9 cellular contexts compared by ENCODE assay signal in genomic region chr19:14116918-14117578, GRCh38. TPM values are rescaled to one million over a fixed set of nuclear protein-coding genes. Genes with fewer than 3 reads are reported as not detected.
A peak's percentile ranks its signal among the peaks of the same experiment; 100 is the strongest.
DNase-seq lines count a peak whose midpoint lies in the region; ATAC-seq, FAIRE-seq and TF ChIP-seq lines count a peak whose summit lies in the region.
"Had no signal": no experiment of that assay in that cellular context is flagged by ENCODE, and none has a peak within 500 bp of the region (broad histone marks: within the 10 kb centered on the region; RNA-seq: fewer than 3 reads in every experiment).

No MANE protein-coding gene starts in this region.

- H3K9me3 Mint-ChIP-seq in mesothelial cell of epicardium: no peaks in the 10 kb centered on the region

- H3K4me3 Mint-ChIP-seq in mesothelial cell of epicardium: peak overlapping the region; percentile 87

- peak overlapping the region; percentile 72 for H3K27ac Mint-ChIP-seq in mesothelial cell of epicardium

- H3K4me1 ChIP-seq in A549 (peaks cover 31% of the 10 kb centered on the region), PC-3 (ENCODE audit: insufficient read depth, low read length) (peaks cover 17% of the 10 kb centered on the region), uterus (peaks cover 11 to 34% of the 10 kb centered on the region in 2 donors)

- H3K27me3 Mint-ChIP-seq in mesothelial cell of epicardium (ENCODE audit: low read depth): no peaks in the 10 kb centered on the region

- no peaks in the 10 kb centered on the region for H3K27me3 ChIP-seq in PC-3 (ENCODE audit: low read length)
- H3K27me3 ChIP-seq in uterus: no peaks in the 10 kb centered on the region

- FAIRE-seq in A549 (lab: Jason Lieb, UNC): no peak

- no peaks in the 10 kb centered on the region for H3K9me3 ChIP-seq in A549
- H3K9me3 ChIP-seq in PC-3 (ENCODE audit: low read length): no peaks in the 10 kb centered on the region
- no peaks in the 10 kb centered on the region for H3K9me3 ChIP-seq in uterus

- H3K4me2 ChIP-seq in A549: peak overlapping the region; percentile 96
- peak overlapping the region; percentile 92 for H3K4me2 ChIP-seq in PC-3 (ENCODE audit: low read length)

- peaks cover 11% of the 10 kb centered on the region for H3F3A ChIP-seq in PC-3 (ENCODE audit: low read length, unreplicated experiment)

- H3K9me2 ChIP-seq in PC-3 (replicated peaks; ENCODE audit: low read length): no peaks in the 10 kb centered on the region

- no peak for TF ChIP-seq RAD21 in A549 (conservative IDR thresholded peaks at IDR 0.05 in 1 of 2, IDR thresholded peaks at IDR 0.05 in 1 of 2)

- peak overlapping the region; percentile 74 to 91 for H3K27ac ChIP-seq in A549
- H3K27ac ChIP-seq in PC-3 (ENCODE audit: low read length): no peak overlapping the region
- H3K27ac ChIP-seq in uterus: peak overlapping the region; percentile 83 to 90

- H3K79me2 ChIP-seq in PC-3 (ENCODE audit: low read length): peaks cover 32% of the 10 kb centered on the region

- peak overlapping the region; percentile 42 for H2AFZ ChIP-seq in PC-3 (ENCODE audit: low read length)

- intact Hi-C loops in PC-3 (cut with micrococcal nuclease): no loop called here
- intact Hi-C loops in uterus (cut with DNase I; ENCODE audit: low total_unique reads): no loop called here

- TF ChIP-seq CTCF in A549 (IDR thresholded peaks at IDR 0.05) (no peak), PC-3 (conservative IDR thresholded peaks at IDR 0.05; ENCODE audit: low read depth, low read length) (no peak), choroid plexus epithelial cell (conservative IDR thresholded peaks at IDR 0.05; ENCODE audit: low read depth, low read length) (no peak), mesothelial cell of epicardium (IDR thresholded peaks at IDR 0.05; ENCODE audit: unreplicated experiment) (no peak), uterus (IDR thresholded peaks at IDR 0.05) (no peak)

- H3K36me3 ChIP-seq in PC-3 (ENCODE audit: low read depth, low read length): peaks cover 4% of the 10 kb centered on the region; the same call in 1 of the 2 replicates
- H3K36me3 ChIP-seq in uterus: no peaks in the 10 kb centered on the region

- peak overlapping the region; percentile 60 for H3K9ac ChIP-seq in PC-3 (ENCODE audit: low read length)

- peaks cover 35% of the 10 kb centered on the region for H3K4me1 Mint-ChIP-seq in mesothelial cell of epicardium

- peak overlapping the region; percentile 75 for H3K4me3 ChIP-seq in A549
- peak overlapping the region; percentile 78 for H3K4me3 ChIP-seq in PC-3 (ENCODE audit: low read length)
- peak overlapping the region; percentile 80 for H3K4me3 ChIP-seq in choroid plexus epithelial cell (ENCODE audit: low read depth, low read length)
- peak overlapping the region; percentile 98 for H3K4me3 ChIP-seq in uterus

- no TSS peak for BruUV-seq in PC-3 (replicated peaks; lab: Mats Ljungman, UMichigan)

- WGBS in A549 (ENCODE audit: missing lambda C conversion rate): 2% methylated on average over 6 of the region's 33 CpGs

- H3K36me3 Mint-ChIP-seq in mesothelial cell of epicardium: no peaks in the 10 kb centered on the region

- TF ChIP-seq POLR2A in A549 (IDR thresholded peaks at IDR 0.05; ENCODE audit: low read length) (no peak), uterus (IDR thresholded peaks at IDR 0.05) (no peak)

- ATAC-seq in A549 (peak in 1 of 2 experiments; percentile 26; a peak in 3 of 6 replicates), GM21526 (IDR thresholded peaks at IDR 0.05; ENCODE audit: low FRiP score, unreplicated experiment) (peak; percentile 5), PC-3 (peak; percentile 1)

- H4K20me1 ChIP-seq in PC-3 (ENCODE audit: low read length): no peaks in the 10 kb centered on the region

- DNase-seq in A549 (ENCODE audit: low read depth in 1 of 2, low spot score in 1 of 2) (no peak), PC-3 (no peak), choroid plexus epithelial cell (ENCODE audit: low read depth) (no peak), mesothelial cell of epicardium (ENCODE audit: low spot score in 2 of 2, unreplicated experiment in 2 of 2) (no peak), uterus (peak; percentile 50 to 61), NCI-H187 treated with DMSO at 0.1 percent for 48 hours (lab: John Stamatoyannopoulos, UW) (no peak), NCI-H2029 treated with DMSO at 0.1 percent for 48 hours (lab: John Stamatoyannopoulos, UW) (no peak)

- TF ChIP-seq EP300 in A549 (IDR thresholded peaks at IDR 0.05): no peak

- CTCF ChIA-PET in A549 (lab: Yijun Ruan, JAX) (interaction anchor here (1.0 to 4.2 kb wide), 3 partner anchors 19 to 22 kb away, joined by 4 to 25 read pairs (median 18); partner anchors contain the start of gene ASF1B), PC-3 (lab: Charles Lee) (interaction anchor here (1.1 kb wide), 1 partner anchor 20 kb away, joined by 10 read pairs; the partner anchor contains the start of gene ASF1B)

- POLR2A ChIA-PET in A549 (lab: Yijun Ruan, JAX) (interaction anchor here (1.3 kb wide), 1 partner anchor 20 kb away, joined by 8 read pairs; the partner anchor contains the start of gene ASF1B), PC-3 (lab: Charles Lee; ENCODE audit: unreplicated experiment) (interaction anchor here (0.6 to 1.0 kb wide), 3 partner anchors 19 to 280 kb away, joined by 3 to 6 read pairs (median 4); partner anchors contain the start of gene ASF1B)

TF ChIP-seq in A549, 52 proteins besides CTCF, POLR2A, EP300 and RAD21 (continues in another document):
- TF ChIP-seq JUNB (IDR thresholded peaks at IDR 0.05) (no peak), KDM5A (IDR thresholded peaks at IDR 0.05) (no peak), EHMT2 (IDR thresholded peaks at IDR 0.05; ENCODE audit: low read depth) (no peak), ZNF302 (CRISPR knock-in tag; IDR thresholded peaks at IDR 0.05) (no peak), CHD2 (IDR thresholded peaks at IDR 0.05; ENCODE audit: low read length, partially characterized antibody) (no peak), HES2 (IDR thresholded peaks at IDR 0.05) (no peak), ZSCAN20 (CRISPR knock-in tag; IDR thresholded peaks at IDR 0.05) (no peak), TFCP2L1 (CRISPR knock-in tag; IDR thresholded peaks at IDR 0.05) (no peak), RNF2 (IDR thresholded peaks at IDR 0.05; ENCODE audit: borderline replicate concordance, low read depth) (no peak), MAZ (IDR thresholded peaks at IDR 0.05; ENCODE audit: borderline replicate concordance, low read depth, low read length) (no peak)

RNA-seq across cellular contexts. Expression of gene PRKACA, which starts 0.5 kb away (rescaled TPM):
- polyA plus RNA-seq in A549 (2011; rRNA removed): 10.0 and 12.0 TPM in 2 replicates
- 38.9 and 48.9 TPM in 2 replicates for polyA plus RNA-seq in A549 (2012; cell fraction: cytosol; rRNA removed)
- polyA plus RNA-seq in A549 (2012; cell fraction: nucleus; rRNA removed): 28.2 and 29.9 TPM in 2 replicates
- 40.9 to 46.2 TPM (median 41.1 TPM) in 3 replicates for polyA plus RNA-seq in A549 (2017; fragmentation: RNase III; extraction: RNeasy Plus Mini Kit Qiagen cat#74134 plus additional on column Dnase treatment)
- 13.2 and 16.0 TPM in 2 replicates for polyA minus RNA-seq in A549 (2011; rRNA and poly(A)+ RNA removed)
- total RNA-seq in PC-3 (2014; rRNA removed): 50.2 and 72.9 TPM in 2 replicates
- total RNA-seq in mesothelial cell of epicardium: 80.9 to 87.7 TPM (median 82.9 TPM) in 3 replicates
- 100 to 1,000 TPM in 1 of 4 donors, 10 to 100 TPM in 2, 1 to 10 TPM in 1; 4.9 to 135 (median 74.2) TPM for total RNA-seq in uterus

RNA-seq across cellular contexts. Expression of gene ASF1B, which starts 19.3 kb away (rescaled TPM):
- 12.1 and 17.1 TPM in 2 replicates for polyA plus RNA-seq in A549 (2011; rRNA removed)
- 39.6 and 47.6 TPM in 2 replicates for polyA plus RNA-seq in A549 (2012; cell fraction: cytosol; rRNA removed)
- polyA plus RNA-seq in A549 (2012; cell fraction: nucleus; rRNA removed): 40.9 and 42.2 TPM in 2 replicates
- polyA plus RNA-seq in A549 (2017; fragmentation: RNase III; extraction: RNeasy Plus Mini Kit Qiagen cat#74134 plus additional on column Dnase treatment): 37.8 to 46.2 TPM (median 42.1 TPM) in 3 replicates
- polyA minus RNA-seq in A549 (2011; rRNA and poly(A)+ RNA removed): 15.5 and 16.2 TPM in 2 replicates
- total RNA-seq in PC-3 (2014; rRNA removed): 71.2 and 84.7 TPM in 2 replicates
- total RNA-seq in mesothelial cell of epicardium: 6.3 to 8.9 TPM (median 8.4 TPM) in 3 replicates
- 10 to 100 TPM in 1 of 4 donors, not detected in 3; 16.7 TPM for total RNA-seq in uterus

RNA-seq across cellular contexts. Expression of gene SAMD1, which starts 26.5 kb away (rescaled TPM):
- polyA plus RNA-seq in A549 (2011; rRNA removed): 7.7 and 8.4 TPM in 2 replicates
- polyA plus RNA-seq in A549 (2012; cell fraction: cytosol; rRNA removed): 24.3 and 27.6 TPM in 2 replicates
- 30.5 and 32.3 TPM in 2 replicates for polyA plus RNA-seq in A549 (2012; cell fraction: nucleus; rRNA removed)
- polyA plus RNA-seq in A549 (2017; fragmentation: RNase III; extraction: RNeasy Plus Mini Kit Qiagen cat#74134 plus additional on column Dnase treatment): 26.9 to 30.8 TPM (median 28.9 TPM) in 3 replicates
- 6.9 and 9.4 TPM in 2 replicates for polyA minus RNA-seq in A549 (2011; rRNA and poly(A)+ RNA removed)
- 62.2 and 90.5 TPM in 2 replicates for total RNA-seq in PC-3 (2014; rRNA removed)
- 67.8 to 74.2 TPM (median 74.0 TPM) in 3 replicates for total RNA-seq in mesothelial cell of epicardium
- total RNA-seq in uterus: 10 to 100 TPM in 3 of 4 donors, 1 to 10 TPM in 1; 6.9 to 57.8 (median 24.1) TPM

RNA-seq across cellular contexts. Expression of gene C19orf67, which starts 31.5 kb away (rescaled TPM):
- polyA plus RNA-seq in A549 (2011; rRNA removed) (not detected in 2 replicates), A549 (2017; fragmentation: RNase III; extraction: RNeasy Plus Mini Kit Qiagen cat#74134 plus additional on column Dnase treatment) (not detected in 3 replicates)
- not detected in 2 replicates for polyA plus RNA-seq in A549 (2012; cell fraction: cytosol; rRNA removed)
- polyA plus RNA-seq in A549 (2012; cell fraction: nucleus; rRNA removed): not detected in 2 replicates
- not detected in 2 replicates for polyA minus RNA-seq in A549 (2011; rRNA and poly(A)+ RNA removed)
- total RNA-seq in PC-3 (2014; rRNA removed) (not detected in 2 replicates), mesothelial cell of epicardium (0.45 to 0.90 TPM (median 0.58 TPM) in 3 replicates), uterus (1 to 10 TPM in 1 of 4 donors, not detected in 3; 1.7 TPM)
- total RNA-seq: glomerular endothelial cell had no signal

RNA-seq across cellular contexts. Expression of gene MISP3, which starts 44.5 kb away (rescaled TPM):
- polyA plus RNA-seq in A549 (2011; rRNA removed) (1.3 and 1.9 TPM in 2 replicates), A549 (2017; fragmentation: RNase III; extraction: RNeasy Plus Mini Kit Qiagen cat#74134 plus additional on column Dnase treatment) (2.1 to 2.8 TPM (median 2.3 TPM) in 3 replicates)
- 3.9 and 4.1 TPM in 2 replicates for polyA plus RNA-seq in A549 (2012; cell fraction: cytosol; rRNA removed)
- polyA plus RNA-seq in A549 (2012; cell fraction: nucleus; rRNA removed): 2.6 and 3.8 TPM in 2 replicates
- 0.12 and 0.29 TPM in 2 replicates for polyA minus RNA-seq in A549 (2011; rRNA and poly(A)+ RNA removed)
- total RNA-seq in PC-3 (2014; rRNA removed) (6.1 and 7.8 TPM in 2 replicates), mesothelial cell of epicardium (0.81 to 1.3 TPM (median 0.98 TPM) in 3 replicates), uterus (10 to 100 TPM in 1 of 4 donors, 1 to 10 TPM in 1, under 1 TPM in 1, not detected in 1; 0.55 to 23.8 (median 2.0) TPM)

Comparison
In these comparisons a context has a peak if more than half of its experiments do, and no peak if none do; other contexts are left out.
1. DNase-seq: peak in uterus (2 of 2); none in A549 (0 of 2), PC-3 (single experiment), choroid plexus epithelial cell (single experiment), mesothelial cell of epicardium (0 of 2), NCI-H187 treated with DMSO at 0.1 percent for 48 hours (single experiment) and NCI-H2029 treated with DMSO at 0.1 percent for 48 hours (single experiment).
2. Peak in every context shown above with its lines, with median percentiles within 50 percentile points of each other: H3K4me3 ChIP-seq.